ENCODE assay signal across 24 cellular contexts in the genomic region with DNA sequence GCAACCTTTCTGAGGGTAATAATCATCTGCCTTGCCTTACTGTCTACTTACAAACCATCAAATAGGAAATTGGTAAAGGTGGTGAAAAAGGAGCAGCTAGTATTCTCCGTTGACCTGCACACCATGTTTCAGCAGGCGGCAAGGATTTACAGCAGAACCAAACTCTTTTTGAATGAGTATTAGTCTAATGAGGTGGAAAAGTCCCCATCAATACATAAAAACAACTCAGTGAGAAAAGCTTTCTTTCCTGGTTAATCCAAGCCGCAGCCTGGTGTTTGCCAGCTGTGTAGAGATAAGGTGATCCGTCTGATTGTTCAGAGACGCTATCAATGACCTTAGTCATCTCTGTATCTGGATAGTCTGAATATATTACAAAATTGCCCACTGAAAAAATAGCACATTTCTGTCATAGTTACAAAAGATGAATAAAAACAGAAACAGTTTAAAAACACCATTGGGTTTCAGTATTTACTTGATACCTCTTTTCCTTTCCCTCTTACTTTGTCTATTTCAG.
"Had no signal": no experiment of that assay in that cellular context is flagged by ENCODE, and none has a peak within 500 bp of the region (broad histone marks: within the 10 kb centered on the region; RNA-seq: fewer than 3 reads in every experiment).

No MANE protein-coding gene starts in this region.

- H3K36me3 ChIP-seq: ascending aorta, right lobe of liver, transverse colon had no signal

- H3K9me3 ChIP-seq: ascending aorta, right lobe of liver, testis, transverse colon had no signal

- H3K27ac ChIP-seq: ascending aorta, epithelial cell of prostate, hepatocyte, right lobe of liver, skin epidermis, testis had no signal

- H3K27me3 ChIP-seq: ascending aorta, right lobe of liver, testis, transverse colon had no signal

- H3K4me3 ChIP-seq: ascending aorta, hepatocyte, right lobe of liver, skin epidermis, testis, transverse colon had no signal

- H3K4me1 ChIP-seq: ascending aorta, right lobe of liver, testis, transverse colon had no signal

- H2AFZ ChIP-seq: hepatocyte had no signal

- ATAC-seq: activated CD8-positive, alpha-beta T cell treated with anti-CD3 and anti-CD28 coated beads for 36 hours; activated naive CD4-positive, alpha-beta T cell treated with anti-CD3 and anti-CD28 coated beads, Interleukin-2, amount 50 U/mL, for 72 hours; activated T-cell treated with anti-CD3 and anti-CD28 coated beads, Interleukin-2, amount 50 U/mL, for 4 hours; activated T-helper 17 cell treated with anti-CD3 and anti-CD28 coated beads, Interleukin-2, amount 50 U/mL, for 72 hours; left colon; naive thymus-derived CD8-positive, alpha-beta T cell; right lobe of liver; stimulated activated naive CD8-positive, alpha-beta T cell treated with anti-CD3 and anti-CD28 coated beads, Interleukin-15, Interleukin-2, amounts not matched to agents 100 U/mL and 50 U/mL, for 24 hours had no signal

- DNase-seq: activated B cell treated with CpG ODN at 0.5 μM for 24 hours; activated CD4-positive, alpha-beta T cell treated with anti-CD3 and anti-CD28 coated beads, Interleukin-2, amount 50 U/mL, for 1 hour; activated CD8-positive, alpha-beta T cell treated with anti-CD3 and anti-CD28 coated beads for 36 hours; activated naive CD4-positive, alpha-beta T cell; activated T-cell treated with anti-CD3 and anti-CD28 coated beads, Interleukin-2, amount 50 U/mL, for 4 hours; central memory CD4-positive, alpha-beta T cell; glutamatergic neuron; left colon; midbrain; naive thymus-derived CD8-positive, alpha-beta T cell; posterior cingulate gyrus; right lobe of liver; stimulated activated CD4-positive, alpha-beta T cell treated with anti-CD3 and anti-CD28 coated beads, Interleukin-12 subunit alpha, Interleukin-12 subunit beta, amount 100 ng/mL, for 4 hours; stimulated activated CD4-positive, alpha-beta T cell treated with anti-CD3 and anti-CD28 coated beads, Interleukin-4, amount 100 ng/mL, for 1 hour; stimulated activated naive CD8-positive, alpha-beta T cell treated with anti-CD3 and anti-CD28 coated beads, Interleukin-15, Interleukin-2, amounts not matched to agents 100 U/mL and 50 U/mL, for 24 hours; T-helper 1 cell; testis; transverse colon had no signal

- H3K4me2 ChIP-seq: hepatocyte had no signal
